Comparison of ENCODE assay signal across 21 cellular contexts in the genomic region with DNA sequence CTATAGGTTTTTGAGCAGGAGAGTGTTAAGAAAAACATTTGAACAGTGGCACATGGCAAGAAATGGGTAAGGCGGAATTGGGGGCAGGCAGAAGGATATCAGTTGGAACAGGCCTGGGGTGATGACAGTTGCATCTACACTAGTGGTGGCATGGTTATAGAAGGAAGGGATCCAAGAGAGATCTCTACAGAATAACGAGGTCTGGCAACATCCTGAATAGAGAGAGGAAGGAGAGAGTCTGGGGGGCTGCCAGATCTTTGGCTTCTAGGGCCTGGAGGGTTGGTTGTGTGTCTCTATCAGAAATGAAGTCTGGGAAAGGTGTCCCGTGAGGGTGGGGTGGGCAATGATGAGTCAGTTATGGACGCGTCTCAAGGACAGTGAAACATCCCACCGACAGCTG. TPM values are rescaled to one million over a fixed set of nuclear protein-coding genes. Genes with fewer than 3 reads are reported as not detected.
A peak's percentile ranks its signal among the peaks of the same experiment; 100 is the strongest.
DNase-seq lines count a peak whose midpoint lies in the region; ATAC-seq, FAIRE-seq and TF ChIP-seq lines count a peak whose summit lies in the region.
"Had no signal": no experiment of that assay in that cellular context is flagged by ENCODE, and none has a peak within 500 bp of the region (broad histone marks: within the 10 kb centered on the region; RNA-seq: fewer than 3 reads in every experiment).

No MANE protein-coding gene starts in this region.

- no peak overlapping the region for H4K5ac ChIP-seq in mesendoderm (ENCODE audit: low read length)

- H3K27ac ChIP-seq in astrocyte (ENCODE audit: low read depth, low read length) (peak overlapping the region; percentile 83), heart right ventricle (peak overlapping the region; percentile 27 to 89 (median 86)), osteoblast (ENCODE audit: low read depth, low read length) (peak overlapping the region; percentile 87), uterus (peak overlapping the region; percentile 63 to 70), mesendoderm (ENCODE audit: low read depth, low read length) (no peak overlapping the region)
- H3K27ac ChIP-seq: psoas muscle had no signal

- no peak for DNase-seq in astrocyte (ENCODE audit: low read depth)
- DNase-seq in heart right ventricle: peak in 1 of 2 donors; percentile 36
- no peak for DNase-seq in osteoblast (ENCODE audit: insufficient read length, low spot score, missing footprints)
- no peak for DNase-seq in uterus
- DNase-seq in glomerular visceral epithelial cell (ENCODE audit: extremely low spot score): no peak
- DNase-seq in mesendoderm: no peak
- no peak for DNase-seq in activated CD4-positive, alpha-beta memory T cell treated with anti-CD3 and anti-CD28 coated beads for 36 hours
- DNase-seq: activated CD4-positive, CD25-positive, alpha-beta regulatory T cell treated with anti-CD3 and anti-CD28 coated beads, Interleukin-2, amount 50 U/mL, for 72 hours; activated naive CD4-positive, alpha-beta T cell; activated T-cell treated with anti-CD3 and anti-CD28 coated beads, Interleukin-2, amount 50 U/mL, for 4 hours; central memory CD4-positive, alpha-beta T cell; NCI-H1048; NCI-H1930; NCI-H748 treated with DMSO at 0.1 percent for 48 hours; stimulated activated CD4-positive, alpha-beta T cell treated with anti-CD3 and anti-CD28 coated beads, Interleukin-2, amount 100 ng/mL, for 48 hours; stimulated activated naive CD4-positive, alpha-beta T cell treated with Interleukin-2 at 50 U/mL for 16 hours had no signal

- no peaks in the 10 kb centered on the region for H3K27me3 ChIP-seq in astrocyte (ENCODE audit: insufficient read depth, low read length)
- H3K27me3 ChIP-seq in heart right ventricle: no peaks in the 10 kb centered on the region
- H3K27me3 ChIP-seq in osteoblast (ENCODE audit: insufficient read depth, low read length): no peaks in the 10 kb centered on the region
- H3K27me3 ChIP-seq in uterus: no peaks in the 10 kb centered on the region
- no peaks in the 10 kb centered on the region for H3K27me3 ChIP-seq in mesendoderm (ENCODE audit: insufficient read depth, low read length, poor library complexity)

- no peak overlapping the region for H2BK15ac ChIP-seq in mesendoderm (replicated peaks; ENCODE audit: low read depth)

- H3K36me3 ChIP-seq in astrocyte (ENCODE audit: insufficient read depth, low read length) (peaks cover 41% of the 10 kb centered on the region), heart right ventricle (peaks cover 0 to 22% (median 0%) of the 10 kb centered on the region in 9 donors), osteoblast (ENCODE audit: insufficient read depth, low read length) (peaks cover 95% of the 10 kb centered on the region), uterus (no peaks in the 10 kb centered on the region), mesendoderm (ENCODE audit: control insufficient read depth, insufficient read depth, low read length) (peaks cover 4% of the 10 kb centered on the region)

- WGBS in heart right ventricle, 2 donors: 38 to 47% methylated on average over 6 of the region's 6 CpGs
- no CpG with 5 or more reads among the region's 6 CpGs for WGBS in mesendoderm (ENCODE audit: extremely low coverage, insufficient coverage, low lambda C conversion rate)

- no peak for FAIRE-seq in astrocyte (lab: Jason Lieb, UNC)
- FAIRE-seq: GM19239, H1 had no signal

- H3K9me3 ChIP-seq in astrocyte (ENCODE audit: insufficient read depth, low read depth, low read length): no peaks in the 10 kb centered on the region
- H3K9me3 ChIP-seq in heart right ventricle: no peaks in the 10 kb centered on the region
- no peaks in the 10 kb centered on the region for H3K9me3 ChIP-seq in osteoblast (ENCODE audit: low read depth, low read length)
- H3K9me3 ChIP-seq in uterus: no peaks in the 10 kb centered on the region
- H3K9me3 ChIP-seq: psoas muscle had no signal

- H4K8ac ChIP-seq in mesendoderm (ENCODE audit: low read depth, low read length): no peak overlapping the region

- peaks cover 74% of the 10 kb centered on the region for H3K4me1 Mint-ChIP-seq in astrocyte (ENCODE audit: low read depth, unreplicated experiment)
- no peaks in the 10 kb centered on the region for H3K4me1 Mint-ChIP-seq in activated CD4-positive, alpha-beta memory T cell treated with anti-CD3 and anti-CD28 coated beads for 36 hours (ENCODE audit: low read depth)
- H3K4me1 Mint-ChIP-seq: CD14-positive monocyte had no signal

- H2BK5ac ChIP-seq in mesendoderm (ENCODE audit: low read length): no peak overlapping the region

- peak in 5 of 8 donors; percentile 4 to 52 (median 7) for ATAC-seq in heart right ventricle
- ATAC-seq: activated T-cell treated with anti-CD3 and anti-CD28 coated beads, Interleukin-2, amount 50 U/mL, for 4 hours; psoas muscle had no signal

- H3K4me3 ChIP-seq in astrocyte (ENCODE audit: insufficient read depth, low read depth, low read length) (no peak overlapping the region), heart right ventricle (no peak overlapping the region), osteoblast (ENCODE audit: insufficient read depth, low read length) (no peak overlapping the region), uterus (no peak overlapping the region), mesendoderm (ENCODE audit: low read length) (no peak overlapping the region)
- H3K4me3 ChIP-seq: psoas muscle, smooth muscle cell had no signal

- no peaks in the 10 kb centered on the region for H3K27me3 Mint-ChIP-seq in astrocyte (ENCODE audit: low read depth, unreplicated experiment)
- peaks cover 10% of the 10 kb centered on the region for H3K27me3 Mint-ChIP-seq in activated CD4-positive, alpha-beta memory T cell treated with anti-CD3 and anti-CD28 coated beads for 36 hours

- H3K4me2 ChIP-seq in astrocyte (ENCODE audit: low read length) (no peak overlapping the region), osteoblast (ENCODE audit: insufficient read depth, low read length) (no peak overlapping the region), mesendoderm (ENCODE audit: low read length) (no peak overlapping the region)
- H3K4me2 ChIP-seq: smooth muscle cell had no signal

- peaks cover 48% of the 10 kb centered on the region for H4K20me1 ChIP-seq in astrocyte (ENCODE audit: insufficient read depth, low read length)
- H4K20me1 ChIP-seq in osteoblast (ENCODE audit: insufficient read depth, low read length): peaks cover 85% of the 10 kb centered on the region

- no peak for TF ChIP-seq CTCF in astrocyte (IDR thresholded peaks at IDR 0.05; ENCODE audit: insufficient read depth, low read depth, low read length)
- no peak for TF ChIP-seq CTCF in heart right ventricle (IDR thresholded peaks at IDR 0.05)
- no peak for TF ChIP-seq CTCF in osteoblast (IDR thresholded peaks at IDR 0.05; ENCODE audit: extremely low read depth, low read depth, low read length)
- TF ChIP-seq CTCF in uterus (IDR thresholded peaks at IDR 0.05): no peak

- peaks cover 11% of the 10 kb centered on the region for H3K79me1 ChIP-seq in mesendoderm (ENCODE audit: low read length)

- no peak overlapping the region for H3K4ac ChIP-seq in mesendoderm (ENCODE audit: low read depth, low read length)

- peaks cover 73% of the 10 kb centered on the region for H3K4me1 ChIP-seq in astrocyte (ENCODE audit: insufficient read depth, low read length)
- H3K4me1 ChIP-seq in heart right ventricle: peaks cover 26 to 100% (median 95%) of the 10 kb centered on the region in 9 donors
- peaks cover 97% of the 10 kb centered on the region for H3K4me1 ChIP-seq in osteoblast (ENCODE audit: insufficient read depth, low read length)
- peaks cover 15 to 21% of the 10 kb centered on the region in 2 donors for H3K4me1 ChIP-seq in uterus
- no peaks in the 10 kb centered on the region for H3K4me1 ChIP-seq in mesendoderm (ENCODE audit: control insufficient read depth, low read depth, low read length)
- H3K4me1 ChIP-seq: psoas muscle had no signal

- H3K56ac ChIP-seq in mesendoderm (ENCODE audit: low read length): no peak overlapping the region

- no peak overlapping the region for H3K23ac ChIP-seq in mesendoderm (ENCODE audit: low read length)

- H2BK120ac ChIP-seq in mesendoderm (ENCODE audit: low read depth, low read length): no peak overlapping the region

- POLR2A ChIA-PET in activated CD4-positive, alpha-beta memory T cell treated with anti-CD3 and anti-CD28 coated beads for 36 hours (lab: Charles Lee): no interaction called here

- no peak overlapping the region for H3K18ac ChIP-seq in mesendoderm (ENCODE audit: low read length)

- no peak overlapping the region for H2AFZ ChIP-seq in astrocyte (ENCODE audit: low read depth, low read length)
- H2AFZ ChIP-seq in osteoblast (ENCODE audit: low read length): no peak overlapping the region

- CTCF ChIA-PET in activated CD4-positive, alpha-beta memory T cell treated with anti-CD3 and anti-CD28 coated beads for 36 hours (lab: Charles Lee): interaction anchor here (1.0 kb wide), 1 partner anchor 134 kb away, joined by 3 read pairs; no protein-coding TSS in a partner anchor

- intact Hi-C loops in heart right ventricle (cut with DNase I): loop anchor here in 3 of 10 donors (2.0 to 10.0 kb wide), 5 partner anchors 26 to 330 kb away; partner anchors contain the start of genes FSTL1 (in 1 of the 3) and GSK3B (in 1 of the 3)
- intact Hi-C loops in uterus (cut with DNase I; ENCODE audit: low total_unique reads): no loop called here
- intact Hi-C loops in activated CD4-positive, alpha-beta memory T cell treated with anti-CD3 and anti-CD28 coated beads for 36 hours (cut with micrococcal nuclease): no loop called here

- H3K27ac Mint-ChIP-seq in astrocyte (ENCODE audit: unreplicated experiment): peak overlapping the region; percentile 69
- no peak overlapping the region for H3K27ac Mint-ChIP-seq in activated CD4-positive, alpha-beta memory T cell treated with anti-CD3 and anti-CD28 coated beads for 36 hours
- H3K27ac Mint-ChIP-seq: CD14-positive monocyte had no signal

- peaks cover 100% of the 10 kb centered on the region for H3K79me2 ChIP-seq in astrocyte (ENCODE audit: insufficient read depth, low read length)
- H3K79me2 ChIP-seq in osteoblast (ENCODE audit: insufficient read depth, low read length): peaks cover 100% of the 10 kb centered on the region
- H3K79me2 ChIP-seq in mesendoderm (ENCODE audit: control insufficient read depth, insufficient read depth, low read length): peaks cover 1% of the 10 kb centered on the region

- no peaks in the 10 kb centered on the region for H3K9me3 Mint-ChIP-seq in astrocyte (ENCODE audit: unreplicated experiment)
- no peaks in the 10 kb centered on the region for H3K9me3 Mint-ChIP-seq in activated CD4-positive, alpha-beta memory T cell treated with anti-CD3 and anti-CD28 coated beads for 36 hours
- H3K9me3 Mint-ChIP-seq: activated T-cell treated with anti-CD3 and anti-CD28 coated beads, Interleukin-2, amount 50 U/mL, for 4 hours; CD14-positive monocyte had no signal

- H3K4me3 Mint-ChIP-seq in astrocyte (ENCODE audit: unreplicated experiment): no peak overlapping the region
- H3K4me3 Mint-ChIP-seq in activated CD4-positive, alpha-beta memory T cell treated with anti-CD3 and anti-CD28 coated beads for 36 hours: no peak overlapping the region
- H3K4me3 Mint-ChIP-seq: activated T-cell treated with anti-CD3 and anti-CD28 coated beads, Interleukin-2, amount 50 U/mL, for 4 hours; CD14-positive monocyte had no signal

- H3K36me3 Mint-ChIP-seq in astrocyte (ENCODE audit: low read depth, unreplicated experiment): peaks cover 27% of the 10 kb centered on the region
- H3K36me3 Mint-ChIP-seq in activated CD4-positive, alpha-beta memory T cell treated with anti-CD3 and anti-CD28 coated beads for 36 hours: no peaks in the 10 kb centered on the region
- H3K36me3 Mint-ChIP-seq: CD14-positive monocyte had no signal

- H3K9ac ChIP-seq in astrocyte (ENCODE audit: low read length) (no peak overlapping the region), mesendoderm (ENCODE audit: low read length) (no peak overlapping the region)

- no peak for TF ChIP-seq POLR2A in uterus (IDR thresholded peaks at IDR 0.05)

- H2AK5ac ChIP-seq in mesendoderm (ENCODE audit: low read length): no peak overlapping the region

RNA-seq across cellular contexts. Expression of gene FSTL1, which starts 26.3 kb away (rescaled TPM):
- total RNA-seq in astrocyte (1,010 and 1,056 TPM in 2 replicates), heart right ventricle (100 to 1,000 TPM; 100 to 346 (median 213) TPM), osteoblast (1,825 and 2,074 TPM in 2 replicates), uterus (1,000 to 10,000 TPM in 1 of 4 donors, 100 to 1,000 TPM in 3; 311 to 1,355 (median 418) TPM)
- polyA plus RNA-seq in heart right ventricle: 10 to 100 TPM; 54.4 to 88.5 TPM
- polyA plus RNA-seq in mesendoderm (2013, experiment 1 of 2): 170 TPM
- polyA plus RNA-seq in mesendoderm (2013, experiment 2 of 2): 174 TPM
- total RNA-seq in activated CD4-positive, alpha-beta memory T cell treated with anti-CD3 and anti-CD28 coated beads for 36 hours: under 1 TPM; 0.12 to 0.40 TPM

Comparison
In these comparisons a context has a peak if more than half of its experiments do, and no peak if none do; other contexts are left out.
1. RNA of gene FSTL1, which starts 26.3 kb away (total RNA-seq): 1,825 to 2,074 TPM in osteoblast, 1,010 to 1,056 TPM in astrocyte, 311 to 1,355 TPM in uterus and 100 to 346 TPM in heart right ventricle; 0.12 to 0.40 TPM in activated CD4-positive, alpha-beta memory T cell treated with anti-CD3 and anti-CD28 coated beads for 36 hours; every median in the first group is over 10 times any median in the second.